In the genomic region with DNA sequence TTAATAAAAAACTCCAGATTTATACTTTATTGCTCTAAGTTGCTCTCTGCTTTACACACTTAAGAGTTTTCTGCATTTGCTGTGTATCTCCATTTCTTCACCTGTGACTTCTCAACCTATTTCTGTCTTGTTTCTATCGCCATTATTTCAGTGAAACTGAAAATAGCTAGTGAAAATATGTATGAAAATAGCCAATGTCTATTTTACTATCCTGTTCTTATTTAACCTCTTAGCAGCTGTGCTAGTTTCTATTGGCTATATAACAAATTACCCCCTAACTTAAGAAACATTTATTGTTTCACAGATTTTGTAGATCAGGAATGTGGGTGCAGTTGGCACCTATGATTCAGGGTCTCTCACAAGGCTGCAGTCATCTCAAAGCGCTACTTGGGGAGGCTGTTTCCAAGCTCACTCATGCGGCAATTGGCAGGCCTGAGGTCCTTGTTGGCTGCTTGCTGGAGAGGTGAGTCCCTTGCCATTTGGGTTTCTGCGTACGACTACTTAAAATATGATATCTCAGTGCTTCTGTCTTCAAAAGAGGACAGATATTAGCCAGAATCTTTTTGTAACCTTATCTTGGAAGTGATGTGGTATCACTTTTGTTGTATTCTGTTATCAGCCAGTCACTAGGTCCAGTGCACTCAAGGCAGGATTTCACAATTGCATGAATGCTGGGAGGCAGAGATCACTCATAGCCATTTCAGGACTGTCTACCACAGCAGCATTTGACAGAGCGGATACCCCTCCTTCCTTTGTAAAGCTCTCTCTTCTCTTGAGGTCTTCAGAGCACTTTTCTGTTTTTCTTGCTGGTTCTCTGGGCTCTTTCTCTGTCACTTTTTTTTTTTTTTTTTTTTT, we compare ENCODE assay signal across 12 cellular contexts. TPM values are rescaled to one million over a fixed set of nuclear protein-coding genes. Genes with fewer than 3 reads are reported as not detected.
DNase-seq lines count a peak whose midpoint lies in the region; ATAC-seq and TF ChIP-seq lines count a peak whose summit lies in the region.
"Had no signal": no experiment of that assay in that cellular context is flagged by ENCODE, and none has a peak within 500 bp of the region (broad histone marks: within the 10 kb centered on the region; RNA-seq: fewer than 3 reads in every experiment).

No MANE protein-coding gene starts in this region.

- CTCF ChIA-PET in WTC11 (lab: Charles Lee) (interaction anchor here (0.7 kb wide), 1 partner anchor 49 kb away, joined by 3 read pairs; the partner anchor contains the start of gene RAD52), T-cell (lab: Charles Lee) (no interaction called here)
- CTCF ChIA-PET in activated CD4-positive, alpha-beta T cell treated with anti-CD3 and anti-CD28 coated beads, Interleukin-2, amount 10 ng/mL, durations not matched to agents 7 days and 5 days (lab: Charles Lee): no interaction called here
- CTCF ChIA-PET in activated CD4-positive, alpha-beta memory T cell treated with anti-CD3 and anti-CD28 coated beads for 36 hours (lab: Charles Lee): interaction anchor here (1.2 kb wide), 1 partner anchor 120 kb away, joined by 3 read pairs; no protein-coding TSS in a partner anchor

- intact Hi-C loops in activated CD4-positive, alpha-beta memory T cell treated with anti-CD3 and anti-CD28 coated beads for 36 hours (cut with micrococcal nuclease): loop anchor here (5.0 kb wide), 1 partner anchor 94 kb away; no protein-coding TSS in a partner anchor

- DNase-seq in WTC11 (ENCODE audit: low spot score): no peak
- DNase-seq in mesothelial cell of epicardium (ENCODE audit: low spot score in 2 of 2, unreplicated experiment in 2 of 2): no peak
- no peak for DNase-seq in activated CD8-positive, alpha-beta memory T cell treated with anti-CD3 and anti-CD28 coated beads, Interleukin-2, amount 50 U/mL, for 4 hours
- no peak for DNase-seq in activated CD4-positive, alpha-beta T cell treated with anti-CD3 and anti-CD28 coated beads, Interleukin-2, amount 10 ng/mL, durations not matched to agents 7 days and 5 days
- no peak for DNase-seq in T-cell
- no peak for DNase-seq in activated CD4-positive, alpha-beta memory T cell treated with anti-CD3 and anti-CD28 coated beads for 36 hours
- DNase-seq: activated T-cell treated with anti-CD3 and anti-CD28 coated beads, Interleukin-2, amount 50 U/mL, for 24 hours; NCI-H526 treated with DMSO at 0.1 percent for 48 hours had no signal

- H3K27me3 Mint-ChIP-seq in WTC11 (ENCODE audit: low read depth) (no peaks in the 10 kb centered on the region), mesothelial cell of epicardium (ENCODE audit: low read depth) (no peaks in the 10 kb centered on the region), T-cell (no peaks in the 10 kb centered on the region)
- H3K27me3 Mint-ChIP-seq in activated CD4-positive, alpha-beta T cell treated with anti-CD3 and anti-CD28 coated beads, Interleukin-2, amount 10 ng/mL, durations not matched to agents 7 days and 5 days: no peaks in the 10 kb centered on the region
- no peaks in the 10 kb centered on the region for H3K27me3 Mint-ChIP-seq in activated CD4-positive, alpha-beta memory T cell treated with anti-CD3 and anti-CD28 coated beads for 36 hours
- H3K27me3 Mint-ChIP-seq: activated T-cell treated with anti-CD3 and anti-CD28 coated beads, Interleukin-2, amount 50 U/mL, for 24 hours; dendritic cell treated with granulocyte-macrophage colony-stimulating factor and Interleukin-4, amounts not matched to agents 40 ng/mL and 50 ng/mL, for 4 days had no signal

- H3K9me3 Mint-ChIP-seq in WTC11: no peaks in the 10 kb centered on the region
- H3K9me3 Mint-ChIP-seq in mesothelial cell of epicardium: no peaks in the 10 kb centered on the region
- no peaks in the 10 kb centered on the region for H3K9me3 Mint-ChIP-seq in activated CD4-positive, alpha-beta T cell treated with anti-CD3 and anti-CD28 coated beads, Interleukin-2, amount 10 ng/mL, durations not matched to agents 7 days and 5 days
- H3K9me3 Mint-ChIP-seq in T-cell: no peaks in the 10 kb centered on the region
- H3K9me3 Mint-ChIP-seq in activated CD4-positive, alpha-beta memory T cell treated with anti-CD3 and anti-CD28 coated beads for 36 hours: no peaks in the 10 kb centered on the region
- H3K9me3 Mint-ChIP-seq: activated T-cell treated with anti-CD3 and anti-CD28 coated beads, Interleukin-2, amount 50 U/mL, for 24 hours; dendritic cell treated with granulocyte-macrophage colony-stimulating factor and Interleukin-4, amounts not matched to agents 40 ng/mL and 50 ng/mL, for 4 days; T-helper 1 cell treated with Interleukin-12 subunit alpha and Interleukin-12 subunit beta and Interleukin-4 antibody, amounts not matched to agents 30 μg/mL and 1 μg/mL, for 36 hours had no signal

- peaks cover under 1% of the 10 kb centered on the region for H3K4me1 Mint-ChIP-seq in WTC11
- no peaks in the 10 kb centered on the region for H3K4me1 Mint-ChIP-seq in mesothelial cell of epicardium
- H3K4me1 Mint-ChIP-seq in activated CD4-positive, alpha-beta T cell treated with anti-CD3 and anti-CD28 coated beads, Interleukin-2, amount 10 ng/mL, durations not matched to agents 7 days and 5 days: peaks cover 26% of the 10 kb centered on the region
- peaks cover 30 to 52% (median 37%) of the 10 kb centered on the region in 3 donors for H3K4me1 Mint-ChIP-seq in T-cell
- peaks cover 24% of the 10 kb centered on the region for H3K4me1 Mint-ChIP-seq in activated CD4-positive, alpha-beta memory T cell treated with anti-CD3 and anti-CD28 coated beads for 36 hours (ENCODE audit: low read depth)

- POLR2A ChIA-PET in WTC11 (lab: Charles Lee) (interaction anchor here (0.6 kb wide), 1 partner anchor 91 kb away, joined by 6 read pairs; no protein-coding TSS in a partner anchor), T-cell (lab: Charles Lee) (no interaction called here)
- POLR2A ChIA-PET in activated CD4-positive, alpha-beta T cell treated with anti-CD3 and anti-CD28 coated beads, Interleukin-2, amount 10 ng/mL, durations not matched to agents 7 days and 5 days (lab: Charles Lee): no interaction called here
- POLR2A ChIA-PET in activated CD4-positive, alpha-beta memory T cell treated with anti-CD3 and anti-CD28 coated beads for 36 hours (lab: Charles Lee): no interaction called here

- H3K27ac Mint-ChIP-seq in WTC11 (0 out of 2 replicates have a peak overlapping the region, but pooled peaks have one; percentile 16), mesothelial cell of epicardium (peak overlapping the region; percentile 32), T-cell (no peak overlapping the region)
- H3K27ac Mint-ChIP-seq in activated CD4-positive, alpha-beta T cell treated with anti-CD3 and anti-CD28 coated beads, Interleukin-2, amount 10 ng/mL, durations not matched to agents 7 days and 5 days: no peak overlapping the region
- no peak overlapping the region for H3K27ac Mint-ChIP-seq in activated CD4-positive, alpha-beta memory T cell treated with anti-CD3 and anti-CD28 coated beads for 36 hours
- H3K27ac Mint-ChIP-seq: activated T-cell treated with anti-CD3 and anti-CD28 coated beads, Interleukin-2, amount 50 U/mL, for 24 hours; T-helper 1 cell treated with Interleukin-12 subunit alpha and Interleukin-12 subunit beta and Interleukin-4 antibody, amounts not matched to agents 30 μg/mL and 1 μg/mL, for 36 hours had no signal

- no peak for TF ChIP-seq CTCF in WTC11 (IDR thresholded peaks at IDR 0.05)
- no peak for TF ChIP-seq CTCF in mesothelial cell of epicardium (IDR thresholded peaks at IDR 0.05; ENCODE audit: unreplicated experiment)

- H3K4me3 Mint-ChIP-seq in WTC11 (no peak overlapping the region), mesothelial cell of epicardium (no peak overlapping the region), T-cell (no peak overlapping the region)
- H3K4me3 Mint-ChIP-seq in activated CD4-positive, alpha-beta T cell treated with anti-CD3 and anti-CD28 coated beads, Interleukin-2, amount 10 ng/mL, durations not matched to agents 7 days and 5 days: no peak overlapping the region
- H3K4me3 Mint-ChIP-seq in activated CD4-positive, alpha-beta memory T cell treated with anti-CD3 and anti-CD28 coated beads for 36 hours: no peak overlapping the region
- H3K4me3 Mint-ChIP-seq: activated T-cell treated with anti-CD3 and anti-CD28 coated beads, Interleukin-2, amount 50 U/mL, for 24 hours; dendritic cell treated with granulocyte-macrophage colony-stimulating factor and Interleukin-4, amounts not matched to agents 40 ng/mL and 50 ng/mL, for 4 days; T-helper 1 cell treated with Interleukin-12 subunit alpha and Interleukin-12 subunit beta and Interleukin-4 antibody, amounts not matched to agents 30 μg/mL and 1 μg/mL, for 36 hours had no signal

- peak; percentile 81 for ATAC-seq in GM18867 (IDR thresholded peaks at IDR 0.05; ENCODE audit: unreplicated experiment)
- peak; percentile 88 for ATAC-seq in HG02798 (IDR thresholded peaks at IDR 0.05; ENCODE audit: poor library complexity, unreplicated experiment)
- ATAC-seq in WTC11: no peak
- no peak for ATAC-seq in T-cell (replicated peaks in 1 of 4)

- H3K36me3 Mint-ChIP-seq in WTC11 (peaks cover 5% of the 10 kb centered on the region), mesothelial cell of epicardium (peaks cover 6% of the 10 kb centered on the region), T-cell (peaks cover 14% of the 10 kb centered on the region)
- peaks cover 14% of the 10 kb centered on the region for H3K36me3 Mint-ChIP-seq in activated CD4-positive, alpha-beta T cell treated with anti-CD3 and anti-CD28 coated beads, Interleukin-2, amount 10 ng/mL, durations not matched to agents 7 days and 5 days (ENCODE audit: low read depth)
- peaks cover 4% of the 10 kb centered on the region for H3K36me3 Mint-ChIP-seq in activated CD4-positive, alpha-beta memory T cell treated with anti-CD3 and anti-CD28 coated beads for 36 hours

TF ChIP-seq in WTC11, 78 proteins besides CTCF, POLR2A, EP300 and RAD21 (continues in another document):
- no peak for TF ChIP-seq TEAD1 (CRISPR knock-in tag; IDR thresholded peaks at IDR 0.05)
- TF ChIP-seq ZNF121 (CRISPR knock-in tag; IDR thresholded peaks at IDR 0.05): no peak
- TF ChIP-seq JAZF1 (CRISPR knock-in tag; IDR thresholded peaks at IDR 0.05): no peak
- no peak for TF ChIP-seq GABPB1 (CRISPR knock-in tag; IDR thresholded peaks at IDR 0.05)

RNA-seq across cellular contexts. Expression of gene ERC1, which starts 7.2 kb away (rescaled TPM):
- 42.2 to 51.8 TPM (median 47.5 TPM) in 3 replicates for total RNA-seq in WTC11 (2021)
- 65.6 to 69.0 TPM (median 66.1 TPM) in 3 replicates for total RNA-seq in mesothelial cell of epicardium
- total RNA-seq in activated CD4-positive, alpha-beta T cell treated with anti-CD3 and anti-CD28 coated beads, Interleukin-2, amount 10 ng/mL, durations not matched to agents 7 days and 5 days: 10 to 100 TPM; 38.7 to 43.4 TPM
- 10 to 100 TPM; 41.8 to 68.0 (median 46.5) TPM for total RNA-seq in T-cell
- total RNA-seq in activated CD4-positive, alpha-beta memory T cell treated with anti-CD3 and anti-CD28 coated beads for 36 hours: 10 to 100 TPM; 19.1 to 21.8 TPM

RNA-seq across cellular contexts. Expression of gene RAD52, which starts 48.8 kb away (rescaled TPM):
- total RNA-seq in WTC11 (2021): 17.1 to 20.7 TPM (median 19.2 TPM) in 3 replicates
- 21.6 to 25.0 TPM (median 23.4 TPM) in 3 replicates for total RNA-seq in mesothelial cell of epicardium
- 10 to 100 TPM; 18.5 to 19.4 TPM for total RNA-seq in activated CD4-positive, alpha-beta T cell treated with anti-CD3 and anti-CD28 coated beads, Interleukin-2, amount 10 ng/mL, durations not matched to agents 7 days and 5 days
- total RNA-seq in T-cell: 10 to 100 TPM; 12.7 to 28.4 (median 18.3) TPM
- 10 to 100 TPM in 1 of 2 experiments, 1 to 10 TPM in 1; 9.5 to 14.5 TPM for total RNA-seq in activated CD4-positive, alpha-beta memory T cell treated with anti-CD3 and anti-CD28 coated beads for 36 hours

Comparison
In these comparisons a context has a peak if more than half of its experiments do, and no peak if none do; other contexts are left out.
1. ATAC-seq: peak in GM18867 (single experiment) and HG02798 (single experiment); none in WTC11 (single experiment) and T-cell (0 of 4).
2. H3K27ac Mint-ChIP-seq: peak in WTC11 (single experiment) and mesothelial cell of epicardium (single experiment); none in activated CD4-positive, alpha-beta T cell treated with anti-CD3 and anti-CD28 coated beads, Interleukin-2, amount 10 ng/mL, durations not matched to agents 7 days and 5 days (single experiment), T-cell (0 of 2) and activated CD4-positive, alpha-beta memory T cell treated with anti-CD3 and anti-CD28 coated beads for 36 hours (single experiment).
3. CTCF ChIA-PET loops: an anchor here in WTC11 (0.7 kb wide) and activated CD4-positive, alpha-beta memory T cell treated with anti-CD3 and anti-CD28 coated beads for 36 hours (1.2 kb wide); none called in activated CD4-positive, alpha-beta T cell treated with anti-CD3 and anti-CD28 coated beads, Interleukin-2, amount 10 ng/mL, durations not matched to agents 7 days and 5 days and T-cell.